In genomic region chr18:9613550-9614400, GRCh38 we compare ENCODE assay signal across 1 cellular context.
TF ChIP-seq lines count a peak whose summit lies in the region.

No MANE protein-coding gene starts in this region.

TF ChIP-seq in HepG2, 621 proteins besides CTCF, POLR2A, EP300 and RAD21 (continued from another document and continues in another):
- peak; percentile 28; the same call in 1 of the 2 replicates for TF ChIP-seq ZFP91 (CRISPR knock-in tag; IDR thresholded peaks at IDR 0.05; ENCODE audit: borderline replicate concordance)
- TF ChIP-seq ZBTB3 (CRISPR knock-in tag; IDR thresholded peaks at IDR 0.05; ENCODE audit: borderline replicate concordance, low read depth): no peak
- TF ChIP-seq SALL2 (CRISPR knock-in tag; IDR thresholded peaks at IDR 0.05): no peak
- no peak for TF ChIP-seq ZNF543 (CRISPR knock-in tag; IDR thresholded peaks at IDR 0.05)
- TF ChIP-seq, protein P1, sequence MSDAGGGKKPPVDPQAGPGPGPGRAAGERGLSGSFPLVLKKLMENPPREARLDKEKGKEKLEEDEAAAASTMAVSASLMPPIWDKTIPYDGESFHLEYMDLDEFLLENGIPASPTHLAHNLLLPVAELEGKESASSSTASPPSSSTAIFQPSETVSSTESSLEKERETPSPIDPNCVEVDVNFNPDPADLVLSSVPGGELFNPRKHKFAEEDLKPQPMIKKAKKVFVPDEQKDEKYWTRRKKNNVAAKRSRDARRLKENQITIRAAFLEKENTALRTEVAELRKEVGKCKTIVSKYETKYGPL (CRISPR knock-in tag; IDR thresholded peaks at IDR 0.05): no peak
- TF ChIP-seq ZNF562 (CRISPR knock-in tag; IDR thresholded peaks at IDR 0.05; ENCODE audit: borderline replicate concordance): no peak
- TF ChIP-seq ZBTB7A (CRISPR knock-in tag; IDR thresholded peaks at IDR 0.05): no peak
- TF ChIP-seq ZFYVE20 (CRISPR knock-in tag; IDR thresholded peaks at IDR 0.05; ENCODE audit: borderline replicate concordance, low read depth): no peak
- TF ChIP-seq ZNF558 (CRISPR knock-in tag; IDR thresholded peaks at IDR 0.05; ENCODE audit: borderline replicate concordance): peak; percentile 56; the same call in 1 of the 2 replicates
- 0 out of 2 replicates have a peak, but pooled peaks have one; percentile 37 for TF ChIP-seq SP4 (CRISPR knock-in tag; IDR thresholded peaks at IDR 0.05)
- TF ChIP-seq, protein P2, sequence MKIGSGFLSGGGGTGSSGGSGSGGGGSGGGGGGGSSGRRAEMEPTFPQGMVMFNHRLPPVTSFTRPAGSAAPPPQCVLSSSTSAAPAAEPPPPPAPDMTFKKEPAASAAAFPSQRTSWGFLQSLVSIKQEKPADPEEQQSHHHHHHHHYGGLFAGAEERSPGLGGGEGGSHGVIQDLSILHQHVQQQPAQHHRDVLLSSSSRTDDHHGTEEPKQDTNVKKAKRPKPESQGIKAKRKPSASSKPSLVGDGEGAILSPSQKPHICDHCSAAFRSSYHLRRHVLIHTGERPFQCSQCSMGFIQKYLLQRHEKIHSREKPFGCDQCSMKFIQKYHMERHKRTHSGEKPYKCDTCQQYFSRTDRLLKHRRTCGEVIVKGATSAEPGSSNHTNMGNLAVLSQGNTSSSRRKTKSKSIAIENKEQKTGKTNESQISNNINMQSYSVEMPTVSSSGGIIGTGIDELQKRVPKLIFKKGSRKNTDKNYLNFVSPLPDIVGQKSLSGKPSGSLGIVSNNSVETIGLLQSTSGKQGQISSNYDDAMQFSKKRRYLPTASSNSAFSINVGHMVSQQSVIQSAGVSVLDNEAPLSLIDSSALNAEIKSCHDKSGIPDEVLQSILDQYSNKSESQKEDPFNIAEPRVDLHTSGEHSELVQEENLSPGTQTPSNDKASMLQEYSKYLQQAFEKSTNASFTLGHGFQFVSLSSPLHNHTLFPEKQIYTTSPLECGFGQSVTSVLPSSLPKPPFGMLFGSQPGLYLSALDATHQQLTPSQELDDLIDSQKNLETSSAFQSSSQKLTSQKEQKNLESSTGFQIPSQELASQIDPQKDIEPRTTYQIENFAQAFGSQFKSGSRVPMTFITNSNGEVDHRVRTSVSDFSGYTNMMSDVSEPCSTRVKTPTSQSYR (CRISPR knock-in tag; IDR thresholded peaks at IDR 0.05; ENCODE audit: borderline replicate concordance): peak; percentile 33; the same call in 1 of the 2 replicates
- no peak for TF ChIP-seq POGZ (CRISPR knock-in tag; IDR thresholded peaks at IDR 0.05)
- TF ChIP-seq GLI4 (CRISPR knock-in tag; IDR thresholded peaks at IDR 0.05; ENCODE audit: borderline replicate concordance): 0 out of 2 replicates have a peak, but pooled peaks have one; percentile 48
- TF ChIP-seq HHEX (CRISPR knock-in tag; IDR thresholded peaks at IDR 0.05): no peak
- no peak for TF ChIP-seq MXD4 (CRISPR knock-in tag; IDR thresholded peaks at IDR 0.05)
- peak; percentile 35; the same call in 1 of the 2 replicates for TF ChIP-seq KDM2A (CRISPR knock-in tag; IDR thresholded peaks at IDR 0.05; ENCODE audit: borderline replicate concordance, low read depth)
- TF ChIP-seq ZNF883 (CRISPR knock-in tag; IDR thresholded peaks at IDR 0.05; ENCODE audit: not compliant biosample characterization): no peak
- TF ChIP-seq ZNF430 (CRISPR knock-in tag; IDR thresholded peaks at IDR 0.05): no peak
- TF ChIP-seq, protein P3, sequence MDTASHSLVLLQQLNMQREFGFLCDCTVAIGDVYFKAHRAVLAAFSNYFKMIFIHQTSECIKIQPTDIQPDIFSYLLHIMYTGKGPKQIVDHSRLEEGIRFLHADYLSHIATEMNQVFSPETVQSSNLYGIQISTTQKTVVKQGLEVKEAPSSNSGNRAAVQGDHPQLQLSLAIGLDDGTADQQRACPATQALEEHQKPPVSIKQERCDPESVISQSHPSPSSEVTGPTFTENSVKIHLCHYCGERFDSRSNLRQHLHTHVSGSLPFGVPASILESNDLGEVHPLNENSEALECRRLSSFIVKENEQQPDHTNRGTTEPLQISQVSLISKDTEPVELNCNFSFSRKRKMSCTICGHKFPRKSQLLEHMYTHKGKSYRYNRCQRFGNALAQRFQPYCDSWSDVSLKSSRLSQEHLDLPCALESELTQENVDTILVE (CRISPR knock-in tag; IDR thresholded peaks at IDR 0.05): peak; percentile 40; the same call in 1 of the 2 replicates
- TF ChIP-seq, protein P4, sequence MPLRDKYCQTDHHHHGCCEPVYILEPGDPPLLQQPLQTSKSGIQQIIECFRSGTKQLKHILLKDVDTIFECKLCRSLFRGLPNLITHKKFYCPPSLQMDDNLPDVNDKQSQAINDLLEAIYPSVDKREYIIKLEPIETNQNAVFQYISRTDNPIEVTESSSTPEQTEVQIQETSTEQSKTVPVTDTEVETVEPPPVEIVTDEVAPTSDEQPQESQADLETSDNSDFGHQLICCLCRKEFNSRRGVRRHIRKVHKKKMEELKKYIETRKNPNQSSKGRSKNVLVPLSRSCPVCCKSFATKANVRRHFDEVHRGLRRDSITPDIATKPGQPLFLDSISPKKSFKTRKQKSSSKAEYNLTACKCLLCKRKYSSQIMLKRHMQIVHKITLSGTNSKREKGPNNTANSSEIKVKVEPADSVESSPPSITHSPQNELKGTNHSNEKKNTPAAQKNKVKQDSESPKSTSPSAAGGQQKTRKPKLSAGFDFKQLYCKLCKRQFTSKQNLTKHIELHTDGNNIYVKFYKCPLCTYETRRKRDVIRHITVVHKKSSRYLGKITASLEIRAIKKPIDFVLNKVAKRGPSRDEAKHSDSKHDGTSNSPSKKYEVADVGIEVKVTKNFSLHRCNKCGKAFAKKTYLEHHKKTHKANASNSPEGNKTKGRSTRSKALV (CRISPR knock-in tag; IDR thresholded peaks at IDR 0.05): 0 out of 2 replicates have a peak, but pooled peaks have one; percentile 25
- TF ChIP-seq ZNF354B (CRISPR knock-in tag; IDR thresholded peaks at IDR 0.05): no peak
- TF ChIP-seq, protein P5, sequence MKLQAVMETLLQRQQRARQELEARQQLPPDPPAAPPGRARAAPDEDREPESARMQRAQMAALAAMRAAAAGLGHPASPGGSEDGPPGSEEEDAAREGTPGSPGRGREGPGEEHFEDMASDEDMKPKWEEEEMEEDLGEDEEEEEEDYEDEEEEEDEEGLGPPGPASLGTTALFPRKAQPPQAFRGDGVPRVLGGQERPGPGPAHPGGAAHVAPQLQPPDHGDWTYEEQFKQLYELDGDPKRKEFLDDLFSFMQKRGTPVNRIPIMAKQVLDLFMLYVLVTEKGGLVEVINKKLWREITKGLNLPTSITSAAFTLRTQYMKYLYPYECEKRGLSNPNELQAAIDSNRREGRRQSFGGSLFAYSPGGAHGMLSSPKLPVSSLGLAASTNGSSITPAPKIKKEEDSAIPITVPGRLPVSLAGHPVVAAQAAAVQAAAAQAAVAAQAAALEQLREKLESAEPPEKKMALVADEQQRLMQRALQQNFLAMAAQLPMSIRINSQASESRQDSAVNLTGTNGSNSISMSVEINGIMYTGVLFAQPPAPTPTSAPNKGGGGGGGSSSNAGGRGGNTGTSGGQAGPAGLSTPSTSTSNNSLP (IDR thresholded peaks at IDR 0.05; ENCODE audit: low read depth, low read length): no peak
- TF ChIP-seq ZNF431 (CRISPR knock-in tag; IDR thresholded peaks at IDR 0.05; ENCODE audit: borderline replicate concordance, low read depth): no peak
- no peak for TF ChIP-seq NONO (IDR thresholded peaks at IDR 0.05)
- TF ChIP-seq NONO (CRISPR knock-in tag; conservative IDR thresholded peaks at IDR 0.05): no peak; the same call in 1 of the 2 replicates
- no peak for TF ChIP-seq ZNF44 (CRISPR knock-in tag; IDR thresholded peaks at IDR 0.05)
- TF ChIP-seq TRIM24 (CRISPR knock-in tag; IDR thresholded peaks at IDR 0.05): no peak
- no peak for TF ChIP-seq ZMAT5 (CRISPR knock-in tag; IDR thresholded peaks at IDR 0.05; ENCODE audit: borderline replicate concordance, low read depth)
- peak; percentile 89 for TF ChIP-seq ZFX (CRISPR knock-in tag; IDR thresholded peaks at IDR 0.05; ENCODE audit: low read depth)
- no peak for TF ChIP-seq RBM39 (IDR thresholded peaks at IDR 0.05; ENCODE audit: low read depth, low read length, poor library complexity, severe bottlenecking)
- no peak for TF ChIP-seq DR1 (CRISPR knock-in tag; IDR thresholded peaks at IDR 0.05)
- TF ChIP-seq ZNF598 (CRISPR knock-in tag; IDR thresholded peaks at IDR 0.05; ENCODE audit: borderline replicate concordance): no peak
- no peak for TF ChIP-seq ZNF12 (CRISPR knock-in tag; IDR thresholded peaks at IDR 0.05)
- TF ChIP-seq NAIF1 (CRISPR knock-in tag; IDR thresholded peaks at IDR 0.05; ENCODE audit: borderline replicate concordance): no peak
- no peak for TF ChIP-seq ZBTB44 (CRISPR knock-in tag; IDR thresholded peaks at IDR 0.05)
- peak; percentile 68 for TF ChIP-seq PATZ1 (CRISPR knock-in tag; IDR thresholded peaks at IDR 0.05)
- TF ChIP-seq PRDM10 (CRISPR knock-in tag; IDR thresholded peaks at IDR 0.05; ENCODE audit: low read depth): no peak
- no peak for TF ChIP-seq ELF1 (CRISPR knock-in tag; IDR thresholded peaks at IDR 0.05)
- no peak for TF ChIP-seq SYNCRIP (IDR thresholded peaks at IDR 0.05; ENCODE audit: insufficient read depth, low read depth, low read length)
- TF ChIP-seq ZSCAN25 (CRISPR knock-in tag; IDR thresholded peaks at IDR 0.05): no peak
- TF ChIP-seq MZF1 (CRISPR knock-in tag; IDR thresholded peaks at IDR 0.05; ENCODE audit: borderline replicate concordance): no peak
- TF ChIP-seq TEAD2 (CRISPR knock-in tag; IDR thresholded peaks at IDR 0.05): no peak
- TF ChIP-seq, protein P6, sequence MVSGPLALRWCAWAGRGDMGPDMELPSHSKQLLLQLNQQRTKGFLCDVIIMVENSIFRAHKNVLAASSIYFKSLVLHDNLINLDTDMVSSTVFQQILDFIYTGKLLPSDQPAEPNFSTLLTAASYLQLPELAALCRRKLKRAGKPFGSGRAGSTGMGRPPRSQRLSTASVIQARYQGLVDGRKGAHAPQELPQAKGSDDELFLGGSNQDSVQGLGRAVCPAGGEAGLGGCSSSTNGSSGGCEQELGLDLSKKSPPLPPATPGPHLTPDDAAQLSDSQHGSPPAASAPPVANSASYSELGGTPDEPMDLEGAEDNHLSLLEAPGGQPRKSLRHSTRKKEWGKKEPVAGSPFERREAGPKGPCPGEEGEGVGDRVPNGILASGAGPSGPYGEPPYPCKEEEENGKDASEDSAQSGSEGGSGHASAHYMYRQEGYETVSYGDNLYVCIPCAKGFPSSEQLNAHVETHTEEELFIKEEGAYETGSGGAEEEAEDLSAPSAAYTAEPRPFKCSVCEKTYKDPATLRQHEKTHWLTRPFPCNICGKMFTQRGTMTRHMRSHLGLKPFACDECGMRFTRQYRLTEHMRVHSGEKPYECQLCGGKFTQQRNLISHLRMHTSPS (CRISPR knock-in tag; IDR thresholded peaks at IDR 0.05; ENCODE audit: low read depth): no peak
